10 cellular contexts compared by ENCODE assay signal in the genomic region with DNA sequence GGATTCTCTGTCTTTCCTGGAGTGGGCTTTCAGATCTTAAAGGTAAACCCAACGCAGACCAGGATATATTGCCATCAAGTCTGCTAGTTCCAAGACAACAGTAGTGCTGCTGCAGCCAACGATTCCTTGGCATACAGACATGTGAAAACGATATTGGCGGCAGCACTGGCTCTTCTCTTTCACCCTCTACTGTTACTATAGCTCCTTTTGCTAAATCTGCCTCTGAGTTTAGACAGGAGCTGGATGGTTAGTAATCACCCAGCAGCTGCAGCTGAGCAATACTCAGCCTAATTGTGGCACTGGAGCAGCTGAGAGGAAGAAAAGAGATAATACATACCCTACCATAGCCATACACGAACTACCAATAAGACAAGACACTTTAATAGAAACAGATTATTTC. TPM values are rescaled to one million over a fixed set of nuclear protein-coding genes. Genes with fewer than 3 reads are reported as not detected.
DNase-seq lines count a peak whose midpoint lies in the region; ATAC-seq and TF ChIP-seq lines count a peak whose summit lies in the region.
"Had no signal": no experiment of that assay in that cellular context is flagged by ENCODE, and none has a peak within 500 bp of the region (broad histone marks: within the 10 kb centered on the region; RNA-seq: fewer than 3 reads in every experiment).

No MANE protein-coding gene starts in this region.

- no TSS peak for BruUV-seq in mammary epithelial cell (replicated peaks; lab: Mats Ljungman, UMichigan)
- no TSS peak for BruUV-seq in Panc1 (replicated peaks; lab: Mats Ljungman, UMichigan)

- H3K9me3 ChIP-seq in mammary epithelial cell (replicated peaks; ENCODE audit: insufficient read depth, low read length) (no peaks in the 10 kb centered on the region), breast epithelium (no peaks in the 10 kb centered on the region), Panc1 (ENCODE audit: control insufficient read depth, insufficient read depth, low read depth, low read length) (no peaks in the 10 kb centered on the region), subcutaneous abdominal adipose tissue (ENCODE audit: control insufficient read depth in 5 of 5, low read length in 5 of 5) (peaks cover 0 to 3% (median 0%) of the 10 kb centered on the region in 5 donors), upper lobe of left lung (no peaks in the 10 kb centered on the region)

- TF ChIP-seq POLR2A in breast epithelium (IDR thresholded peaks at IDR 0.05) (no peak), upper lobe of left lung (IDR thresholded peaks at IDR 0.05) (no peak)

- no peak overlapping the region for H3K4me3 ChIP-seq in mammary epithelial cell (replicated peaks in 1 of 3; ENCODE audit: insufficient read depth in 1 of 3, low read depth in 2 of 3, low read length in 3 of 3)
- H3K4me3 ChIP-seq in breast epithelium: no peak overlapping the region
- no peak overlapping the region for H3K4me3 ChIP-seq in Panc1 (ENCODE audit: low read depth in 2 of 2, low read length in 2 of 2)
- peak overlapping the region; percentile 22 for H3K4me3 ChIP-seq in fibroblast of the aortic adventitia (ENCODE audit: low read depth, low read length)
- H3K4me3 ChIP-seq in subcutaneous abdominal adipose tissue (ENCODE audit: low read depth in 1 of 5, low read length in 5 of 5): peak overlapping the region in 4 of 5 donors; percentile 0 to 32 (median 28)
- H3K4me3 ChIP-seq in upper lobe of left lung: no peak overlapping the region

- TF ChIP-seq EP300 in upper lobe of left lung (IDR thresholded peaks at IDR 0.05): no peak

- H2AFZ ChIP-seq in mammary epithelial cell (ENCODE audit: low read depth, low read length): no peak overlapping the region

- H3K27me3 ChIP-seq in mammary epithelial cell (ENCODE audit: insufficient read depth, low read length) (no peaks in the 10 kb centered on the region), breast epithelium (no peaks in the 10 kb centered on the region), Panc1 (ENCODE audit: control insufficient read depth, insufficient read depth, low read length) (no peaks in the 10 kb centered on the region), subcutaneous abdominal adipose tissue (ENCODE audit: control insufficient read depth in 5 of 5, insufficient read depth in 4 of 5, low read length in 5 of 5) (no peaks in the 10 kb centered on the region), upper lobe of left lung (no peaks in the 10 kb centered on the region)

- peaks cover 87% of the 10 kb centered on the region for H3K79me2 ChIP-seq in mammary epithelial cell (ENCODE audit: insufficient read depth, low read length)

- H3K36me3 ChIP-seq in mammary epithelial cell (ENCODE audit: insufficient read depth, low read length): peaks cover 2% of the 10 kb centered on the region
- H3K36me3 ChIP-seq in breast epithelium: no peaks in the 10 kb centered on the region
- peaks cover 5% of the 10 kb centered on the region; the same call in 1 of the 2 replicates for H3K36me3 ChIP-seq in Panc1 (ENCODE audit: control insufficient read depth, insufficient read depth, low read length)
- H3K36me3 ChIP-seq in subcutaneous abdominal adipose tissue (ENCODE audit: control insufficient read depth in 5 of 5, insufficient read depth in 5 of 5, low read length in 5 of 5): no peaks in the 10 kb centered on the region
- no peaks in the 10 kb centered on the region for H3K36me3 ChIP-seq in upper lobe of left lung

- 35% methylated on average over 5 of the region's 5 CpGs for WGBS in mammary epithelial cell (ENCODE audit: low coverage, missing lambda C conversion rate)
- 53 to 61% methylated on average over 5 of the region's 5 CpGs for WGBS in upper lobe of left lung, 2 donors

- H3K4me2 ChIP-seq in mammary epithelial cell (ENCODE audit: insufficient read depth, low read depth, low read length): peak overlapping the region; percentile 4

- no peak for ATAC-seq in Panc1
- no peak for ATAC-seq in GM21390 (IDR thresholded peaks at IDR 0.05; ENCODE audit: unreplicated experiment)
- ATAC-seq in upper lobe of left lung (ENCODE audit: low FRiP score in 2 of 2): no peak
- ATAC-seq: T-helper 17 cell had no signal

- dilution Hi-C loops in mammary epithelial cell (cut with HindIII; ENCODE audit: low sequenced_read_pairs): no loop called here

- CTCF ChIA-PET in mammary epithelial cell (lab: Charles Lee; ENCODE audit: low non-redundant PET) (no interaction called here), Panc1 (lab: Charles Lee) (interaction anchor here (0.9 kb wide), 1 partner anchor 31 kb away, joined by 4 read pairs; no protein-coding TSS in a partner anchor)

- H3K9ac ChIP-seq in mammary epithelial cell (ENCODE audit: insufficient read depth, low read length): no peak overlapping the region
- peak overlapping the region in 2 of 5 donors; percentile 19 to 23 for H3K9ac ChIP-seq in subcutaneous abdominal adipose tissue (ENCODE audit: low read length in 5 of 5)

- no peaks in the 10 kb centered on the region for H4K20me1 ChIP-seq in mammary epithelial cell (ENCODE audit: insufficient read depth, low read length)

- H3K4me1 ChIP-seq in mammary epithelial cell (ENCODE audit: insufficient read depth, low read length): peaks cover 4% of the 10 kb centered on the region
- peaks cover 0 to 19% of the 10 kb centered on the region in 2 donors for H3K4me1 ChIP-seq in breast epithelium
- peaks cover 39% of the 10 kb centered on the region for H3K4me1 ChIP-seq in Panc1 (ENCODE audit: control insufficient read depth, insufficient read depth, low read length)
- peaks cover under 1 to 49% (median 36%) of the 10 kb centered on the region in 5 donors for H3K4me1 ChIP-seq in subcutaneous abdominal adipose tissue (ENCODE audit: control insufficient read depth in 5 of 5, insufficient read depth in 5 of 5, low read length in 5 of 5)
- H3K4me1 ChIP-seq in upper lobe of left lung: peaks cover 11 to 40% (median 21%) of the 10 kb centered on the region in 4 donors

- TF ChIP-seq CTCF in mammary epithelial cell (conservative IDR thresholded peaks at IDR 0.05 in 1 of 2, IDR thresholded peaks at IDR 0.05 in 1 of 2; ENCODE audit: extremely low read depth in 1 of 2, insufficient read depth in 1 of 2, low read depth in 1 of 2, low read length in 2 of 2) (no peak), breast epithelium (IDR thresholded peaks at IDR 0.05) (no peak), Panc1 (IDR thresholded peaks at IDR 0.05) (no peak), fibroblast of the aortic adventitia (IDR thresholded peaks at IDR 0.05; ENCODE audit: insufficient read depth, low read length) (no peak), upper lobe of left lung (IDR thresholded peaks at IDR 0.05) (no peak)

- H3K27ac ChIP-seq in mammary epithelial cell (ENCODE audit: insufficient read depth, low read depth, low read length): no peak overlapping the region
- peak overlapping the region in 1 of 2 donors; percentile 25 for H3K27ac ChIP-seq in breast epithelium
- 0 out of 2 replicates have a peak overlapping the region, but pooled peaks have one; percentile 10 for H3K27ac ChIP-seq in Panc1 (ENCODE audit: low read length)
- H3K27ac ChIP-seq in subcutaneous abdominal adipose tissue (ENCODE audit: low read depth, low read length): peak overlapping the region; percentile 8
- H3K27ac ChIP-seq in upper lobe of left lung: peak overlapping the region in 1 of 4 donors; percentile 36

- in situ Hi-C loops in mammary epithelial cell (cut with MboI; ENCODE audit: low sequenced_read_pairs in 2 of 2): no loop called here
- in situ Hi-C loops in Panc1 (cut with HindIII; ENCODE audit: low pct_unique_long_range_greater_than_20kb, low sequenced_read_pairs): no loop called here

- POLR2A ChIA-PET in Panc1 (lab: Charles Lee): no interaction called here

- intact Hi-C loops in mammary epithelial cell (cut with micrococcal nuclease): no loop called here
- intact Hi-C loops in breast epithelium (cut with DNase I; ENCODE audit: low total_unique reads): no loop called here
- intact Hi-C loops in Panc1 (cut with micrococcal nuclease; ENCODE audit: unreplicated experiment): no loop called here

- peak; percentile 25 for DNase-seq in mammary epithelial cell
- DNase-seq in breast epithelium (ENCODE audit: low spot score in 2 of 2): no peak
- no peak for DNase-seq in Panc1 (ENCODE audit: low read depth, low spot score)
- peak; percentile 52 for DNase-seq in fibroblast of the aortic adventitia (ENCODE audit: low read depth)
- DNase-seq in iPS-NIHi11 (ENCODE audit: low spot score): no peak
- DNase-seq in upper lobe of left lung: no peak
- DNase-seq: nephron progenitor cell, T-helper 17 cell had no signal

RNA-seq across cellular contexts. Expression of a gene that starts 4.0 kb away (rescaled TPM):
- total RNA-seq in mammary epithelial cell (100 to 1,000 TPM in 1 of 2 donors, 10 to 100 TPM in 1; 76.9 to 126 TPM), breast epithelium (100 to 1,000 TPM; 108 to 150 (median 136) TPM), Panc1 (2021; ENCODE audit: unreplicated experiment) (91.6 TPM), fibroblast of the aortic adventitia (ENCODE audit: low replicate concordance) (43.1 and 156 TPM in 2 replicates), upper lobe of left lung (100 to 1,000 TPM in 2 of 6 donors, 10 to 100 TPM in 4; 24.1 to 118 (median 55.0) TPM)
- 23.1 TPM for polyA plus RNA-seq in mammary epithelial cell
- polyA minus RNA-seq in mammary epithelial cell: 33.9 TPM
- 37.8 TPM for polyA plus RNA-seq in Panc1 (2012; ENCODE audit: insufficient read length)

Comparison
In these comparisons a context has a peak if more than half of its experiments do, and no peak if none do; other contexts are left out.
1. DNase-seq: peak in mammary epithelial cell (single experiment) and fibroblast of the aortic adventitia (single experiment); none in breast epithelium (0 of 2), Panc1 (single experiment), iPS-NIHi11 (single experiment) and upper lobe of left lung (0 of 2).
2. H3K4me3 ChIP-seq: peak in fibroblast of the aortic adventitia (single experiment) and subcutaneous abdominal adipose tissue (4 of 5); none in mammary epithelial cell (0 of 3), breast epithelium (0 of 3), Panc1 (0 of 2) and upper lobe of left lung (0 of 4).